In the genomic region with DNA sequence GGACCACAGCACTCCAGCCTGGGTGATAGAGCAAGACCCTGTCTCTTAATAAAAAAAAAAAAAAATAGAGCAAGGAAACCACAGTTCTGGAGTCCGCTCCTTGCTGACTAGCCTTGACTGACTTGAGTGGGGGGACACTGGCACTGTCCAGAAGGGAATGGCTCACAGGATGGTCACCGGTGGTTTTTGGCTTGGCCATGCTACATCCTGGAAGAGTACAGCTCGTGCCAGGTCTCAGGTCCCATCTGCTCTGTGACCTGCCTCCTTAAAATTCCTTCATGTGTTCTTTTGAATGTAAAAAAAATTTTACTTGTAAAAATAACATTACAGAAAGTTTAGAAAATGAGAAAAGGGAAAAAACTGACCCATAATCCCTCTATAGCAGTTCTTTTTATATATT, we compare ENCODE assay signal across 26 cellular contexts.
"Had no signal": no experiment of that assay in that cellular context is flagged by ENCODE, and none has a peak within 500 bp of the region (broad histone marks: within the 10 kb centered on the region; RNA-seq: fewer than 3 reads in every experiment).

No MANE protein-coding gene starts in this region.

- H3K9me3 Mint-ChIP-seq: activated B cell treated with CpG ODN at 0.5 μM for 24 hours; activated naive CD4-positive, alpha-beta T cell treated with anti-CD3 and anti-CD28 coated beads for 36 hours; activated naive CD8-positive, alpha-beta T cell treated with anti-CD3 and anti-CD28 coated beads for 36 hours; activated T-helper 1 cell treated with anti-CD3 and anti-CD28 coated beads, Interleukin-12 subunit alpha, Interleukin-12 subunit beta, Interleukin-2, Interleukin-4 antibody, amounts not matched to agents 30 ng/mL and 10 ng/mL and 1 ng/mL, durations not matched to agents 14 hours and 24 hours and 36 hours; immature natural killer cell; nephron; stimulated activated effector memory CD8-positive, alpha-beta T cell treated with anti-CD3 and anti-CD28 coated beads, Interleukin-12 subunit alpha, Interleukin-12 subunit beta, amount 100 ng/mL, for 72 hours; stimulated activated naive CD8-positive, alpha-beta T cell treated with anti-CD3 and anti-CD28 coated beads, Interleukin-15, Interleukin-2, amounts not matched to agents 100 ng/mL and 50 ng/mL, for 24 hours had no signal

- H3K27ac Mint-ChIP-seq: activated B cell treated with CpG ODN at 0.5 μM for 24 hours; activated CD4-positive, alpha-beta T cell treated with anti-CD3 and anti-CD28 coated beads for 36 hours; activated naive CD4-positive, alpha-beta T cell treated with anti-CD3 and anti-CD28 coated beads for 36 hours; activated naive CD8-positive, alpha-beta T cell treated with anti-CD3 and anti-CD28 coated beads for 36 hours; activated T-helper 1 cell treated with anti-CD3 and anti-CD28 coated beads, Interleukin-12 subunit alpha, Interleukin-12 subunit beta, Interleukin-2, Interleukin-4 antibody, amounts not matched to agents 30 ng/mL and 10 ng/mL and 1 ng/mL, durations not matched to agents 14 hours and 24 hours and 36 hours; nephron; progenitor cell of endocrine pancreas; stimulated activated naive CD8-positive, alpha-beta T cell treated with anti-CD3 and anti-CD28 coated beads, Interleukin-15, Interleukin-2, amounts not matched to agents 100 ng/mL and 50 ng/mL, for 24 hours had no signal

- H3K27me3 Mint-ChIP-seq: activated B cell treated with CpG ODN at 0.5 μM for 24 hours; activated CD4-positive, alpha-beta T cell treated with anti-CD3 and anti-CD28 coated beads for 36 hours; activated naive CD8-positive, alpha-beta T cell treated with anti-CD3 and anti-CD28 coated beads for 36 hours; progenitor cell of endocrine pancreas; stimulated activated naive CD8-positive, alpha-beta T cell treated with anti-CD3 and anti-CD28 coated beads, Interleukin-15, Interleukin-2, amounts not matched to agents 100 ng/mL and 50 ng/mL, for 24 hours had no signal

- ATAC-seq: activated CD4-positive, alpha-beta T cell treated with anti-CD3 and anti-CD28 coated beads for 36 hours; body of pancreas; heart left ventricle; sciatic nerve; stimulated activated effector memory CD8-positive, alpha-beta T cell treated with anti-CD3 and anti-CD28 coated beads, Interleukin-12 subunit alpha, Interleukin-12 subunit beta, amount 100 ng/mL, for 72 hours had no signal

- H3K9me3 ChIP-seq: adrenal gland, body of pancreas, heart left ventricle, ovary had no signal

- H3K4me3 ChIP-seq: adrenal gland, body of pancreas, heart left ventricle, ovary, skin epidermis had no signal

- DNase-seq: activated B cell treated with CpG ODN at 0.5 μM for 24 hours; activated CD4-positive, alpha-beta T cell treated with anti-CD3 and anti-CD28 coated beads for 36 hours; activated CD4-positive, alpha-beta T cell treated with anti-CD3 and anti-CD28 coated beads, Interleukin-2, amount 50 U/mL, for 4 hours; activated effector memory CD4-positive, alpha-beta T cell treated with anti-CD3 and anti-CD28 coated beads, Interleukin-2, amount 50 U/mL, for 16 hours; activated naive CD4-positive, alpha-beta T cell treated with anti-CD3 and anti-CD28 coated beads for 36 hours; activated naive CD8-positive, alpha-beta T cell treated with anti-CD3 and anti-CD28 coated beads for 36 hours; activated T-cell treated with anti-CD3 and anti-CD28 coated beads for 4 hours; adrenal gland; aorta; body of pancreas; cerebellar nuclear complex; heart left ventricle; hypothalamus; immature natural killer cell; retina; stimulated activated CD4-positive, alpha-beta T cell treated with anti-CD3 and anti-CD28 coated beads, Interleukin-4, amount 100 ng/mL, for 24 hours; SW 1271; T-helper 2 cell had no signal

- H3K27me3 ChIP-seq: adrenal gland, body of pancreas, heart left ventricle, ovary had no signal

- H3K36me3 ChIP-seq: ovary had no signal

- H3K4me3 Mint-ChIP-seq: activated B cell treated with CpG ODN at 0.5 μM for 24 hours; activated CD4-positive, alpha-beta T cell treated with anti-CD3 and anti-CD28 coated beads for 36 hours; activated naive CD4-positive, alpha-beta T cell treated with anti-CD3 and anti-CD28 coated beads for 36 hours; activated naive CD8-positive, alpha-beta T cell treated with anti-CD3 and anti-CD28 coated beads for 36 hours; activated T-helper 1 cell treated with anti-CD3 and anti-CD28 coated beads, Interleukin-12 subunit alpha, Interleukin-12 subunit beta, Interleukin-2, Interleukin-4 antibody, amounts not matched to agents 30 ng/mL and 10 ng/mL and 1 ng/mL, durations not matched to agents 14 hours and 24 hours and 36 hours; immature natural killer cell; nephron; stimulated activated effector memory CD8-positive, alpha-beta T cell treated with anti-CD3 and anti-CD28 coated beads, Interleukin-12 subunit alpha, Interleukin-12 subunit beta, amount 100 ng/mL, for 72 hours; stimulated activated naive CD8-positive, alpha-beta T cell treated with anti-CD3 and anti-CD28 coated beads, Interleukin-15, Interleukin-2, amounts not matched to agents 100 ng/mL and 50 ng/mL, for 24 hours had no signal

- H3K27ac ChIP-seq: adrenal gland, body of pancreas, heart left ventricle, ovary, skin epidermis had no signal
